21 cellular contexts compared by ENCODE assay signal in genomic region chr1:157030728-157031127, GRCh38.
"Had no signal": no experiment of that assay in that cellular context is flagged by ENCODE, and none has a peak within 500 bp of the region (broad histone marks: within the 10 kb centered on the region; RNA-seq: fewer than 3 reads in every experiment).

No MANE protein-coding gene starts in this region.

- H3K27ac ChIP-seq: RWPE1 had no signal

- H3K9me3 Mint-ChIP-seq: T-cell had no signal

- H3K4me1 Mint-ChIP-seq: T-cell had no signal

- H3K27me3 ChIP-seq: MG63 had no signal

- H3K27ac Mint-ChIP-seq: T-cell had no signal

- H3K4me3 Mint-ChIP-seq: T-cell had no signal

- H3K9me3 ChIP-seq: MG63, SK-N-SH had no signal

- ATAC-seq: Panc1, PC-3, T-cell had no signal

- H3K4me3 ChIP-seq: MG63 had no signal

- H3K36me3 Mint-ChIP-seq: T-cell had no signal

- DNase-seq: Karpas-422, KG1, MG63, NCI-H1092, NCI-H1105 treated with DMSO at 0.1 percent for 48 hours, NCI-H1436, NCI-H187, NCI-H2029, NCI-H2081 treated with DMSO at 0.1 percent for 48 hours, NCI-H2171, NCI-H226, NCI-H446, NCI-H510A, NCI-H524 treated with DMSO at 0.1 percent for 48 hours, PC-3, SHP77, SK-N-SH, SW 1271, T-cell had no signal
